23 cellular contexts compared by ENCODE assay signal in genomic region chr20:48594533-48594932, GRCh38.
"Had no signal": no experiment of that assay in that cellular context is flagged by ENCODE, and none has a peak within 500 bp of the region (broad histone marks: within the 10 kb centered on the region; RNA-seq: fewer than 3 reads in every experiment).

No MANE protein-coding gene starts in this region.

- H3K27ac Mint-ChIP-seq: endodermal cell; naive thymus-derived CD8-positive, alpha-beta T cell; stimulated activated effector memory CD8-positive, alpha-beta T cell treated with anti-CD3 and anti-CD28 coated beads, Interleukin-12 subunit alpha, Interleukin-12 subunit beta, amount 100 ng/mL, for 72 hours; stimulated activated naive CD8-positive, alpha-beta T cell treated with anti-CD3 and anti-CD28 coated beads, Interleukin-15, Interleukin-2, amounts not matched to agents 100 ng/mL and 50 ng/mL, for 24 hours had no signal

- H3K4me1 ChIP-seq: right atrium auricular region, testis, tibial nerve, upper lobe of right lung, vagina had no signal

- H3K27me3 ChIP-seq: right atrium auricular region, testis, tibial nerve, upper lobe of right lung, vagina had no signal

- H3K9me3 ChIP-seq: mucosa of descending colon, right atrium auricular region, testis, upper lobe of right lung, vagina had no signal

- FAIRE-seq: endothelial cell of umbilical vein, islet of Langerhans had no signal

- H3K27ac ChIP-seq: coronary artery, right atrium auricular region, testis, tibial nerve, upper lobe of right lung, vagina had no signal

- H3K36me3 Mint-ChIP-seq: naive thymus-derived CD8-positive, alpha-beta T cell; stimulated activated effector memory CD8-positive, alpha-beta T cell treated with anti-CD3 and anti-CD28 coated beads, Interleukin-12 subunit alpha, Interleukin-12 subunit beta, amount 100 ng/mL, for 72 hours had no signal

- H3K4me1 Mint-ChIP-seq: endodermal cell; stimulated activated effector memory CD8-positive, alpha-beta T cell treated with anti-CD3 and anti-CD28 coated beads, Interleukin-12 subunit alpha, Interleukin-12 subunit beta, amount 100 ng/mL, for 72 hours had no signal

- H3K9me3 Mint-ChIP-seq: endodermal cell; neural crest cell; stimulated activated effector memory CD8-positive, alpha-beta T cell treated with anti-CD3 and anti-CD28 coated beads, Interleukin-12 subunit alpha, Interleukin-12 subunit beta, amount 100 ng/mL, for 72 hours; stimulated activated naive CD8-positive, alpha-beta T cell treated with anti-CD3 and anti-CD28 coated beads, Interleukin-15, Interleukin-2, amounts not matched to agents 100 ng/mL and 50 ng/mL, for 24 hours had no signal

- H3K4me3 ChIP-seq: coronary artery, mucosa of descending colon, right atrium auricular region, testis, tibial nerve, upper lobe of right lung, vagina had no signal

- H3K36me3 ChIP-seq: right atrium auricular region, tibial nerve, upper lobe of right lung, vagina had no signal

- ATAC-seq: left lobe of liver; naive thymus-derived CD8-positive, alpha-beta T cell; stimulated activated effector memory CD8-positive, alpha-beta T cell treated with anti-CD3 and anti-CD28 coated beads, Interleukin-12 subunit alpha, Interleukin-12 subunit beta, amount 100 ng/mL, for 72 hours; upper lobe of right lung had no signal

- H3K4me3 Mint-ChIP-seq: endodermal cell; naive thymus-derived CD8-positive, alpha-beta T cell; neural crest cell; stimulated activated effector memory CD8-positive, alpha-beta T cell treated with anti-CD3 and anti-CD28 coated beads, Interleukin-12 subunit alpha, Interleukin-12 subunit beta, amount 100 ng/mL, for 72 hours; stimulated activated naive CD8-positive, alpha-beta T cell treated with anti-CD3 and anti-CD28 coated beads, Interleukin-15, Interleukin-2, amounts not matched to agents 100 ng/mL and 50 ng/mL, for 24 hours had no signal

- DNase-seq: effector CD4-positive, alpha-beta T cell; endodermal cell; erythroblast; foreskin melanocyte; hippocampal formation; kidney glomerular epithelial cell; mammary epithelial cell; mucosa of descending colon; naive thymus-derived CD8-positive, alpha-beta T cell; stimulated activated CD4-positive, alpha-beta T cell treated with anti-CD3 and anti-CD28 coated beads, Interleukin-4, amount 100 ng/mL, for 1 hour; stimulated activated CD8-positive, alpha-beta memory T cell treated with anti-CD3 and anti-CD28 coated beads, Interleukin-4, amount 100 ng/mL, for 48 hours; testis; upper lobe of right lung had no signal
